2 cellular contexts compared by ENCODE assay signal in the genomic region with DNA sequence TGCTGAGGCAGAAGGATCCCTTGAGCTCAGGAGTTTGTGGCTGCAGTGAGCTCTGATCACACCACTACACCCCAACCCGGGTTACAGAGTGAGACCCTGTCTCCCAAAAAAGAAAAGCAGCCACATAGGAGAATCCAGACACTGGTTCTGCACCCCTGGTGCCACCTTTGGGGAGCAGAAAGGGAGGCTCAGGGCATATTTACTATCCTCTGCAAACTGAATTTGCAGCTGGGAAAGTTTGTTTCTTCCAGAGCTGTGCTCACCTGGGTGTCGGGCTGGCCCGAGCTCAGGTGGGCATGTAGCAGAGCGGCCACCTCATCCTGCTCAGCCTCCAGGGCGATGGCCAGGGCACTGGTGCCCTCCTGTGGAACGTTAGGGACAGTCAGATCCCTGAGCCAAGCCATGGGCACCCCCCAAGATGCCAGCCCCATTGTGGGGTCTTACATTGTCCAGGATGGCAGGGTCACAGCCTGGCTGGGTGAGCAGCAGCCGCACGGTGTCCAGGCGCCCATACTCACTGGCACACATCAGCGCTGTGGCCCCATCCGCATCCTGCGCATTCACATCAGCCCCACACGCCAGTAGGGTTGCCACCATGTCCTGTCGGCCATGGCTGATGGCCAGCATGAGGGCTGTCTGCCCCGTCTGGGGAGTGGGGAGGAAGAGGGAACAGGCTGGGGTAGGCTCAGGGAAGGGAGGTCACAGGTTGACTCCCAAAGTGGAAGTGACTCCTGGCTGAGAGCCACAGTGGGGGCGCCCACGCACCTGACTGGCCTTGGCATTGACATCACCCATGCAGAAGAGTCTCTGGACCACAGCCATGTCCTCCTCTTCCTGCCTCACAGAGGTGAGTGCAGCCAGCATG.
TF ChIP-seq lines count a peak whose summit lies in the region.

No MANE protein-coding gene starts in this region.

TF ChIP-seq in HEK293, 187 proteins besides CTCF, POLR2A, EP300 and RAD21:
- TF ChIP-seq WT1 (tag by site-specific recombination; IDR thresholded peaks at IDR 0.05) (peak; percentile 22; the same call in 1 of the 2 replicates), ZNF146 (tag by site-specific recombination; IDR thresholded peaks at IDR 0.05) (no peak), ZFHX2 (tag by site-specific recombination; conservative IDR thresholded peaks at IDR 0.05) (peak; percentile 54), HOXC10 (CRISPR knock-in tag; IDR thresholded peaks at IDR 0.05) (0 out of 2 replicates have a peak, but pooled peaks have one; percentile 40), GLIS2 (tag by site-specific recombination; IDR thresholded peaks at IDR 0.05) (peak; percentile 43), ZNF184 (tag by site-specific recombination; IDR thresholded peaks at IDR 0.05) (no peak), ZNF658 (tag by site-specific recombination; IDR thresholded peaks at IDR 0.05) (no peak)
- TF ChIP-seq, protein P1, sequence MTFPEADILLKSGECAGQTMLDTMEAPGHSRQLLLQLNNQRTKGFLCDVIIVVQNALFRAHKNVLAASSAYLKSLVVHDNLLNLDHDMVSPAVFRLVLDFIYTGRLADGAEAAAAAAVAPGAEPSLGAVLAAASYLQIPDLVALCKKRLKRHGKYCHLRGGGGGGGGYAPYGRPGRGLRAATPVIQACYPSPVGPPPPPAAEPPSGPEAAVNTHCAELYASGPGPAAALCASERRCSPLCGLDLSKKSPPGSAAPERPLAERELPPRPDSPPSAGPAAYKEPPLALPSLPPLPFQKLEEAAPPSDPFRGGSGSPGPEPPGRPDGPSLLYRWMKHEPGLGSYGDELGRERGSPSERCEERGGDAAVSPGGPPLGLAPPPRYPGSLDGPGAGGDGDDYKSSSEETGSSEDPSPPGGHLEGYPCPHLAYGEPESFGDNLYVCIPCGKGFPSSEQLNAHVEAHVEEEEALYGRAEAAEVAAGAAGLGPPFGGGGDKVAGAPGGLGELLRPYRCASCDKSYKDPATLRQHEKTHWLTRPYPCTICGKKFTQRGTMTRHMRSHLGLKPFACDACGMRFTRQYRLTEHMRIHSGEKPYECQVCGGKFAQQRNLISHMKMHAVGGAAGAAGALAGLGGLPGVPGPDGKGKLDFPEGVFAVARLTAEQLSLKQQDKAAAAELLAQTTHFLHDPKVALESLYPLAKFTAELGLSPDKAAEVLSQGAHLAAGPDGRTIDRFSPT (tag by site-specific recombination; IDR thresholded peaks at IDR 0.05), result 0 out of 2 replicates have a peak, but pooled peaks have one; percentile 60

TF ChIP-seq in HepG2, 621 proteins besides CTCF, POLR2A, EP300 and RAD21 (continues in another document):
- TF ChIP-seq E2F2 (CRISPR knock-in tag; IDR thresholded peaks at IDR 0.05; ENCODE audit: borderline replicate concordance), result no peak
- TF ChIP-seq AKAP8 (CRISPR knock-in tag; IDR thresholded peaks at IDR 0.05), result peak; percentile 86; the same call in 1 of the 2 replicates
- no peak for TF ChIP-seq WIZ (CRISPR knock-in tag; IDR thresholded peaks at IDR 0.05)
- peak; percentile 73; the same call in 1 of the 2 replicates for TF ChIP-seq ZNF326 (CRISPR knock-in tag; IDR thresholded peaks at IDR 0.05; ENCODE audit: borderline replicate concordance)
- TF ChIP-seq KLF12 (CRISPR knock-in tag; IDR thresholded peaks at IDR 0.05; ENCODE audit: borderline replicate concordance), result no peak
- 0 out of 2 replicates have a peak, but pooled peaks have one; percentile 60 for TF ChIP-seq ZNF547 (CRISPR knock-in tag; IDR thresholded peaks at IDR 0.05)
- no peak for TF ChIP-seq HOXA3 (CRISPR knock-in tag; IDR thresholded peaks at IDR 0.05)
- TF ChIP-seq ZNF75D (CRISPR knock-in tag; IDR thresholded peaks at IDR 0.05; ENCODE audit: borderline replicate concordance), result no peak
- TF ChIP-seq, protein P2, sequence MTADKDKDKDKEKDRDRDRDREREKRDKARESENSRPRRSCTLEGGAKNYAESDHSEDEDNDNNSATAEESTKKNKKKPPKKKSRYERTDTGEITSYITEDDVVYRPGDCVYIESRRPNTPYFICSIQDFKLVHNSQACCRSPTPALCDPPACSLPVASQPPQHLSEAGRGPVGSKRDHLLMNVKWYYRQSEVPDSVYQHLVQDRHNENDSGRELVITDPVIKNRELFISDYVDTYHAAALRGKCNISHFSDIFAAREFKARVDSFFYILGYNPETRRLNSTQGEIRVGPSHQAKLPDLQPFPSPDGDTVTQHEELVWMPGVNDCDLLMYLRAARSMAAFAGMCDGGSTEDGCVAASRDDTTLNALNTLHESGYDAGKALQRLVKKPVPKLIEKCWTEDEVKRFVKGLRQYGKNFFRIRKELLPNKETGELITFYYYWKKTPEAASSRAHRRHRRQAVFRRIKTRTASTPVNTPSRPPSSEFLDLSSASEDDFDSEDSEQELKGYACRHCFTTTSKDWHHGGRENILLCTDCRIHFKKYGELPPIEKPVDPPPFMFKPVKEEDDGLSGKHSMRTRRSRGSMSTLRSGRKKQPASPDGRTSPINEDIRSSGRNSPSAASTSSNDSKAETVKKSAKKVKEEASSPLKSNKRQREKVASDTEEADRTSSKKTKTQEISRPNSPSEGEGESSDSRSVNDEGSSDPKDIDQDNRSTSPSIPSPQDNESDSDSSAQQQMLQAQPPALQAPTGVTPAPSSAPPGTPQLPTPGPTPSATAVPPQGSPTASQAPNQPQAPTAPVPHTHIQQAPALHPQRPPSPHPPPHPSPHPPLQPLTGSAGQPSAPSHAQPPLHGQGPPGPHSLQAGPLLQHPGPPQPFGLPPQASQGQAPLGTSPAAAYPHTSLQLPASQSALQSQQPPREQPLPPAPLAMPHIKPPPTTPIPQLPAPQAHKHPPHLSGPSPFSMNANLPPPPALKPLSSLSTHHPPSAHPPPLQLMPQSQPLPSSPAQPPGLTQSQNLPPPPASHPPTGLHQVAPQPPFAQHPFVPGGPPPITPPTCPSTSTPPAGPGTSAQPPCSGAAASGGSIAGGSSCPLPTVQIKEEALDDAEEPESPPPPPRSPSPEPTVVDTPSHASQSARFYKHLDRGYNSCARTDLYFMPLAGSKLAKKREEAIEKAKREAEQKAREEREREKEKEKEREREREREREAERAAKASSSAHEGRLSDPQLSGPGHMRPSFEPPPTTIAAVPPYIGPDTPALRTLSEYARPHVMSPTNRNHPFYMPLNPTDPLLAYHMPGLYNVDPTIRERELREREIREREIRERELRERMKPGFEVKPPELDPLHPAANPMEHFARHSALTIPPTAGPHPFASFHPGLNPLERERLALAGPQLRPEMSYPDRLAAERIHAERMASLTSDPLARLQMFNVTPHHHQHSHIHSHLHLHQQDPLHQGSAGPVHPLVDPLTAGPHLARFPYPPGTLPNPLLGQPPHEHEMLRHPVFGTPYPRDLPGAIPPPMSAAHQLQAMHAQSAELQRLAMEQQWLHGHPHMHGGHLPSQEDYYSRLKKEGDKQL (CRISPR knock-in tag; IDR thresholded peaks at IDR 0.05; ENCODE audit: low read depth), result no peak
- TF ChIP-seq STAG1 (CRISPR knock-in tag; IDR thresholded peaks at IDR 0.05), result peak; percentile 15; the same call in 1 of the 2 replicates
- TF ChIP-seq KLF6 (CRISPR knock-in tag; IDR thresholded peaks at IDR 0.05), result no peak
- peak; percentile 76; the same call in 1 of the 2 replicates for TF ChIP-seq HNRNPL (IDR thresholded peaks at IDR 0.05; ENCODE audit: low read depth, low read length)
- no peak for TF ChIP-seq TFAP4 (IDR thresholded peaks at IDR 0.05; ENCODE audit: borderline replicate concordance, low read depth)
- TF ChIP-seq ZNF768 (CRISPR knock-in tag; IDR thresholded peaks at IDR 0.05), result peak; percentile 45; the same call in 1 of the 2 replicates
- no peak for TF ChIP-seq MIXL1 (CRISPR knock-in tag; IDR thresholded peaks at IDR 0.05)
- no peak for TF ChIP-seq MAF1 (CRISPR knock-in tag; IDR thresholded peaks at IDR 0.05; ENCODE audit: borderline replicate concordance)
- peak; percentile 63; the same call in 1 of the 2 replicates for TF ChIP-seq RBFOX2 (IDR thresholded peaks at IDR 0.05; ENCODE audit: low read depth, low read length)
- TF ChIP-seq CSRNP1 (CRISPR knock-in tag; IDR thresholded peaks at IDR 0.05), result no peak
- 0 out of 2 replicates have a peak, but pooled peaks have one; percentile 10 for TF ChIP-seq SALL1 (CRISPR knock-in tag; IDR thresholded peaks at IDR 0.05)
- no peak for TF ChIP-seq ZNF33B (CRISPR knock-in tag; IDR thresholded peaks at IDR 0.05)
- TF ChIP-seq, protein P3, sequence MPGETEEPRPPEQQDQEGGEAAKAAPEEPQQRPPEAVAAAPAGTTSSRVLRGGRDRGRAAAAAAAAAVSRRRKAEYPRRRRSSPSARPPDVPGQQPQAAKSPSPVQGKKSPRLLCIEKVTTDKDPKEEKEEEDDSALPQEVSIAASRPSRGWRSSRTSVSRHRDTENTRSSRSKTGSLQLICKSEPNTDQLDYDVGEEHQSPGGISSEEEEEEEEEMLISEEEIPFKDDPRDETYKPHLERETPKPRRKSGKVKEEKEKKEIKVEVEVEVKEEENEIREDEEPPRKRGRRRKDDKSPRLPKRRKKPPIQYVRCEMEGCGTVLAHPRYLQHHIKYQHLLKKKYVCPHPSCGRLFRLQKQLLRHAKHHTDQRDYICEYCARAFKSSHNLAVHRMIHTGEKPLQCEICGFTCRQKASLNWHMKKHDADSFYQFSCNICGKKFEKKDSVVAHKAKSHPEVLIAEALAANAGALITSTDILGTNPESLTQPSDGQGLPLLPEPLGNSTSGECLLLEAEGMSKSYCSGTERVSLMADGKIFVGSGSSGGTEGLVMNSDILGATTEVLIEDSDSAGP (CRISPR knock-in tag; IDR thresholded peaks at IDR 0.05; ENCODE audit: borderline replicate concordance), result peak; percentile 38; the same call in 1 of the 2 replicates
- TF ChIP-seq, protein P4, sequence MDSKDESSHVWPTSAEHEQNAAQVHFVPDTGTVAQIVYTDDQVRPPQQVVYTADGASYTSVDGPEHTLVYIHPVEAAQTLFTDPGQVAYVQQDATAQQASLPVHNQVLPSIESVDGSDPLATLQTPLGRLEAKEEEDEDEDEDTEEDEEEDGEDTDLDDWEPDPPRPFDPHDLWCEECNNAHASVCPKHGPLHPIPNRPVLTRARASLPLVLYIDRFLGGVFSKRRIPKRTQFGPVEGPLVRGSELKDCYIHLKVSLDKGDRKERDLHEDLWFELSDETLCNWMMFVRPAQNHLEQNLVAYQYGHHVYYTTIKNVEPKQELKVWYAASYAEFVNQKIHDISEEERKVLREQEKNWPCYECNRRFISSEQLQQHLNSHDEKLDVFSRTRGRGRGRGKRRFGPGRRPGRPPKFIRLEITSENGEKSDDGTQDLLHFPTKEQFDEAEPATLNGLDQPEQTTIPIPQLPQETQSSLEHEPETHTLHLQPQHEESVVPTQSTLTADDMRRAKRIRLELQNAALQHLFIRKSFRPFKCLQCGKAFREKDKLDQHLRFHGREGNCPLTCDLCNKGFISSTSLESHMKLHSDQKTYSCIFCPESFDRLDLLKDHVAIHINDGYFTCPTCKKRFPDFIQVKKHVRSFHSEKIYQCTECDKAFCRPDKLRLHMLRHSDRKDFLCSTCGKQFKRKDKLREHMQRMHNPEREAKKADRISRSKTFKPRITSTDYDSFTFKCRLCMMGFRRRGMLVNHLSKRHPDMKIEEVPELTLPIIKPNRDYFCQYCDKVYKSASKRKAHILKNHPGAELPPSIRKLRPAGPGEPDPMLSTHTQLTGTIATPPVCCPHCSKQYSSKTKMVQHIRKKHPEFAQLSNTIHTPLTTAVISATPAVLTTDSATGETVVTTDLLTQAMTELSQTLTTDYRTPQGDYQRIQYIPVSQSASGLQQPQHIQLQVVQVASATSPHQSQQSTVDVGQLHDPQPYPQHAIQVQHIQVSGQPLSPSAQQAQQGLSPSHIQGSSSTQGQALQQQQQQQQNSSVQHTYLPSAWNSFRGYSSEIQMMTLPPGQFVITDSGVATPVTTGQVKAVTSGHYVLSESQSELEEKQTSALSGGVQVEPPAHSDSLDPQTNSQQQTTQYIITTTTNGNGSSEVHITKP (CRISPR knock-in tag; IDR thresholded peaks at IDR 0.05; ENCODE audit: low read depth), result no peak
- TF ChIP-seq ZNF180 (CRISPR knock-in tag; IDR thresholded peaks at IDR 0.05; ENCODE audit: borderline replicate concordance, low read depth), result no peak
- peak; percentile 81 for TF ChIP-seq PAF1 (CRISPR knock-in tag; IDR thresholded peaks at IDR 0.05)
- peak; percentile 69 for TF ChIP-seq POLR2G (IDR thresholded peaks at IDR 0.05; ENCODE audit: low read depth, low read length)
- no peak for TF ChIP-seq EED (CRISPR knock-in tag; IDR thresholded peaks at IDR 0.05)
- TF ChIP-seq ZNF253 (CRISPR knock-in tag; IDR thresholded peaks at IDR 0.05; ENCODE audit: borderline replicate concordance), result no peak
- TF ChIP-seq AGO2 (optimal IDR thresholded peaks at IDR 0.05; ENCODE audit: low read depth, low read length), result peak; percentile 100
- no peak for TF ChIP-seq ESRRA (CRISPR knock-in tag; IDR thresholded peaks at IDR 0.05; ENCODE audit: low read depth)
- TF ChIP-seq SP1 (IDR thresholded peaks at IDR 0.05), result no peak
- no peak for TF ChIP-seq SP1 (CRISPR knock-in tag; IDR thresholded peaks at IDR 0.05)
- TF ChIP-seq ZSCAN12 (CRISPR knock-in tag; IDR thresholded peaks at IDR 0.05), result no peak
- peak; percentile 68; the same call in 1 of the 2 replicates for TF ChIP-seq KDM2A (CRISPR knock-in tag; IDR thresholded peaks at IDR 0.05; ENCODE audit: borderline replicate concordance, low read depth)
